In genomic region chr3:123864706-123865105, GRCh38 we compare ENCODE assay signal across 25 cellular contexts. TPM values are rescaled to one million over a fixed set of nuclear protein-coding genes. Genes with fewer than 3 reads are reported as not detected.
"Had no signal": no experiment of that assay in that cellular context is flagged by ENCODE, and none has a peak within 500 bp of the region (broad histone marks: within the 10 kb centered on the region; RNA-seq: fewer than 3 reads in every experiment).

No MANE protein-coding gene starts in this region.

- FAIRE-seq: pancreas, small intestine, urothelium cell line had no signal

- H3K27ac ChIP-seq: neutrophil, pancreas, prostate gland, sigmoid colon, stomach, thoracic aorta, thyroid gland, tibial nerve, upper lobe of left lung, vagina had no signal

- H3K36me3 ChIP-seq: neutrophil, pancreas, prostate gland, sigmoid colon, stomach, thoracic aorta, thyroid gland, tibial nerve, upper lobe of left lung, vagina had no signal

- H3K9me3 ChIP-seq: neutrophil, pancreas, prostate gland, sigmoid colon, thoracic aorta, thyroid gland, upper lobe of left lung, vagina had no signal

- H3K27me3 ChIP-seq: neutrophil, pancreas, sigmoid colon, stomach, thyroid gland, tibial nerve, upper lobe of left lung, vagina had no signal

- H3K4me1 ChIP-seq: pancreas, prostate gland, sigmoid colon, stomach, thyroid gland, tibial nerve, upper lobe of left lung, vagina had no signal

- ATAC-seq: naive thymus-derived CD8-positive, alpha-beta T cell; natural killer cell treated with Interleukin-12 subunit alpha and Interleukin-12 subunit beta and Interleukin-15 and Interleukin-18, amount 100 ng/mL, for 72 hours; pancreas; right cardiac atrium; stimulated activated effector memory CD8-positive, alpha-beta T cell treated with anti-CD3 and anti-CD28 coated beads, Interleukin-12 subunit alpha, Interleukin-12 subunit beta, amount 100 ng/mL, for 72 hours; stimulated activated naive B cell treated with anti-CD40 and anti-IgM and Interleukin-4, amounts not matched to agents 10 μg/mL and 1 μg/mL and 100 μg/mL, for 72 hours had no signal

- DNase-seq: naive thymus-derived CD8-positive, alpha-beta T cell; nephron progenitor cell; nucleus accumbens; pancreas; right cardiac atrium; sigmoid colon; small intestine; stimulated activated CD4-positive, alpha-beta T cell treated with anti-CD3 and anti-CD28 coated beads, Interleukin-15, amount 100 ng/mL, for 24 hours; stimulated activated CD4-positive, alpha-beta T cell treated with anti-CD3 and anti-CD28 coated beads, Interleukin-2, amount 100 ng/mL, for 24 hours; stimulated activated CD4-positive, alpha-beta T cell treated with anti-CD3 and anti-CD28 coated beads, Interleukin-2, amount 100 ng/mL, for 48 hours; stimulated activated CD4-positive, alpha-beta T cell treated with anti-CD3 and anti-CD28 coated beads, Interleukin-4, amount 100 ng/mL, for 24 hours; stimulated activated naive B cell treated with anti-CD40 and anti-IgM and Interleukin-4, amounts not matched to agents 10 μg/mL and 1 μg/mL and 100 μg/mL, for 72 hours; stimulated activated naive CD4-positive, alpha-beta T cell treated with Interleukin-2 at 50 U/mL for 16 hours; stomach; thyroid gland; trophoblast cell; upper lobe of left lung had no signal

- H3K4me3 ChIP-seq: pancreas, prostate gland, sigmoid colon, stomach, thoracic aorta, thyroid gland, tibial nerve, upper lobe of left lung, vagina had no signal

RNA-seq across cellular contexts. Expression of gene MYLK, which starts 19.4 kb away (rescaled TPM):
- total RNA-seq: naive thymus-derived CD8-positive, alpha-beta T cell had no signal
